ENCODE assay signal across 11 cellular contexts in genomic region chr9:15021146-15021545, GRCh38.
"Had no signal": no experiment of that assay in that cellular context is flagged by ENCODE, and none has a peak within 500 bp of the region (broad histone marks: within the 10 kb centered on the region; RNA-seq: fewer than 3 reads in every experiment).

No MANE protein-coding gene starts in this region.

- H3K4me2 ChIP-seq: GM23338 had no signal

- H3K27ac ChIP-seq: GM23248 had no signal

- H3K4me3 ChIP-seq: GM23248, GM23338, HAP-1 had no signal

- H3K4me1 ChIP-seq: HAP-1 had no signal

- H3K9me3 ChIP-seq: HAP-1 had no signal

- H3K36me3 ChIP-seq: HAP-1 had no signal

- FAIRE-seq: H1, H54 had no signal

- H3K9ac ChIP-seq: GM23248 had no signal

- H2AFZ ChIP-seq: GM23248, GM23338 had no signal

- ATAC-seq: GM23338, HCT116 had no signal

- DNase-seq: GM23248, GOT3, H7, H9, HCEC 1CT, HFFc6 had no signal
